ENCODE assay signal across 11 cellular contexts in genomic region chr17:76567634-76568432, GRCh38. TPM values are rescaled to one million over a fixed set of nuclear protein-coding genes. Genes with fewer than 3 reads are reported as not detected.
A peak's percentile ranks its signal among the peaks of the same experiment; 100 is the strongest.
DNase-seq lines count a peak whose midpoint lies in the region; ATAC-seq and TF ChIP-seq lines count a peak whose summit lies in the region.
"Had no signal": no experiment of that assay in that cellular context is flagged by ENCODE, and none has a peak within 500 bp of the region (broad histone marks: within the 10 kb centered on the region; RNA-seq: fewer than 3 reads in every experiment).

No MANE protein-coding gene starts in this region.

- H3K27me3 Mint-ChIP-seq in GM23338 (ENCODE audit: insufficient read depth, low read depth, poor library complexity): peaks cover 13% of the 10 kb centered on the region
- no peaks in the 10 kb centered on the region for H3K27me3 Mint-ChIP-seq in T-cell
- H3K27me3 Mint-ChIP-seq: activated CD4-positive, alpha-beta memory T cell treated with anti-CD3 and anti-CD28 coated beads, Interleukin-2, amount 10 ng/mL, durations not matched to agents 7 days and 5 days had no signal

- H3K79me2 ChIP-seq in GM23338 (replicated peaks; ENCODE audit: insufficient read depth): peaks cover 2% of the 10 kb centered on the region

- H2AFZ ChIP-seq in GM23338: no peak overlapping the region

- H3K36me3 Mint-ChIP-seq in GM23338 (ENCODE audit: low read depth) (peaks cover 42% of the 10 kb centered on the region), T-cell (peaks cover 21% of the 10 kb centered on the region)

- H3K4me3 Mint-ChIP-seq in GM23338 (no peak overlapping the region; the same call in 2 of the 3 replicates), T-cell (peak overlapping the region in 1 of 3 donors; percentile 12)
- H3K4me3 Mint-ChIP-seq: activated CD4-positive, alpha-beta memory T cell treated with anti-CD3 and anti-CD28 coated beads, Interleukin-2, amount 10 ng/mL, durations not matched to agents 7 days and 5 days had no signal

- H4K20me1 ChIP-seq in GM23338 (replicated peaks; ENCODE audit: insufficient read depth): peaks cover 15% of the 10 kb centered on the region

- POLR2A ChIA-PET in T-cell (lab: Charles Lee): interaction anchor here (0.5 kb wide), 2 partner anchors 21 to 155 kb away, joined by 4 read pairs; no protein-coding TSS in a partner anchor

- peak overlapping the region; percentile 75 for H3K4me2 ChIP-seq in GM23338

- TF ChIP-seq RAD21 in liver (IDR thresholded peaks at IDR 0.05): no peak

- H3K27ac ChIP-seq in GM23338 (ENCODE audit: low read depth): peak overlapping the region; percentile 86
- H3K27ac ChIP-seq in liver (ENCODE audit: low read depth in 1 of 2, low read length in 2 of 2): no peak overlapping the region
- H3K27ac ChIP-seq: uterus had no signal

- peak; percentile 24 for ATAC-seq in GM23338
- peak in 3 of 4 experiments; percentile 14 to 30 (median 17) for ATAC-seq in T-cell (replicated peaks in 1 of 4)
- ATAC-seq in HG03139 (IDR thresholded peaks at IDR 0.05; ENCODE audit: unreplicated experiment): no peak

- TF ChIP-seq CTCF in GM23338 (conservative IDR thresholded peaks at IDR 0.05; ENCODE audit: low read depth in 2 of 2) (no peak), liver (IDR thresholded peaks at IDR 0.05; ENCODE audit: low read depth, low read length, missing input control) (no peak)

- H3K9me3 Mint-ChIP-seq in GM23338 (no peaks in the 10 kb centered on the region), T-cell (no peaks in the 10 kb centered on the region)
- H3K9me3 Mint-ChIP-seq: activated CD4-positive, alpha-beta memory T cell treated with anti-CD3 and anti-CD28 coated beads, Interleukin-2, amount 10 ng/mL, durations not matched to agents 7 days and 5 days had no signal

- H3K9ac ChIP-seq in liver (ENCODE audit: low read depth in 1 of 2, low read length in 2 of 2): no peak overlapping the region

- H3F3A ChIP-seq in GM23338 (replicated peaks; ENCODE audit: low read depth): peaks cover 29% of the 10 kb centered on the region

- peaks cover 42% of the 10 kb centered on the region for H3K4me1 Mint-ChIP-seq in GM23338
- peaks cover 37 to 44% (median 37%) of the 10 kb centered on the region in 3 donors for H3K4me1 Mint-ChIP-seq in T-cell

- peaks cover 18% of the 10 kb centered on the region for H3K36me3 ChIP-seq in GM23338 (ENCODE audit: insufficient read depth)
- H3K36me3 ChIP-seq in liver (ENCODE audit: control insufficient read depth in 4 of 4, insufficient read depth in 3 of 4, low read depth in 1 of 4, low read length in 3 of 4): peaks cover 0 to 16% (median 7%) of the 10 kb centered on the region in 4 donors
- H3K36me3 ChIP-seq: uterus had no signal

- 0 out of 2 replicates have a peak overlapping the region, but pooled peaks have one; percentile 26 for H3K4me3 ChIP-seq in GM23338
- no peak overlapping the region for H3K4me3 ChIP-seq in liver (ENCODE audit: low read depth in 1 of 3, low read length in 3 of 3)
- H3K4me3 ChIP-seq: uterus had no signal

- 45% methylated on average over 14 of the region's 14 CpGs for WGBS in liver

- H3K9me2 ChIP-seq in GM23338 (ENCODE audit: insufficient read depth): no peaks in the 10 kb centered on the region

- DNase-seq in A172 (ENCODE audit: low spot score): peak; percentile 24
- peak; percentile 53 for DNase-seq in GM23338 (ENCODE audit: low spot score)
- DNase-seq in T-cell: peak in 7 of 34 experiments; percentile 15 to 39 (median 26)
- no peak for DNase-seq in activated CD4-positive, CD25-positive, alpha-beta regulatory T cell (lab: John Stamatoyannopoulos, UW)
- DNase-seq in activated CD4-positive, CD25-positive, alpha-beta regulatory T cell treated with anti-CD3 and anti-CD28 coated beads, Interleukin-2, amount 50 U/mL, for 72 hours: no peak
- DNase-seq in stimulated activated CD4-positive, alpha-beta T cell treated with anti-CD3 and anti-CD28 coated beads, Interleukin-12 subunit alpha, Interleukin-12 subunit beta, amount 100 ng/mL, for 4 hours: no peak
- DNase-seq: activated CD4-positive, alpha-beta memory T cell treated with anti-CD3 and anti-CD28 coated beads, Interleukin-2, amount 10 ng/mL, durations not matched to agents 7 days and 5 days; NCI-H446; uterus had no signal

- H3K4me1 ChIP-seq in GM23338 (ENCODE audit: insufficient read depth) (peaks cover 31% of the 10 kb centered on the region), liver (ENCODE audit: control insufficient read depth in 4 of 4, insufficient read depth in 4 of 4, low read length in 3 of 4) (peaks cover 0 to 12% (median 3%) of the 10 kb centered on the region in 4 donors)
- H3K4me1 ChIP-seq: uterus had no signal

- H3K27me3 ChIP-seq in GM23338 (ENCODE audit: insufficient read depth): no peaks in the 10 kb centered on the region
- H3K27me3 ChIP-seq in liver (ENCODE audit: control insufficient read depth in 4 of 4, insufficient read depth in 4 of 4, low read length in 3 of 4): no peaks in the 10 kb centered on the region
- H3K27me3 ChIP-seq: uterus had no signal

- CTCF ChIA-PET in T-cell (lab: Charles Lee): interaction anchor here (0.8 to 1.3 kb wide), 2 partner anchors 7 to 10 kb away, joined by 3 to 10 read pairs; no protein-coding TSS in a partner anchor

- no peaks in the 10 kb centered on the region for H3K9me3 ChIP-seq in liver (ENCODE audit: control insufficient read depth in 4 of 4, low read length in 3 of 4)
- H3K9me3 ChIP-seq: uterus had no signal

- H3K27ac Mint-ChIP-seq in GM23338: no peak overlapping the region
- H3K27ac Mint-ChIP-seq in T-cell: no peak overlapping the region

TF ChIP-seq in GM23338, 12 proteins besides CTCF, POLR2A, EP300 and RAD21:
- TF ChIP-seq POLR2AphosphoS5 (IDR thresholded peaks at IDR 0.05; ENCODE audit: low read depth) (peak; percentile 16), STAT1 (IDR thresholded peaks at IDR 0.05; ENCODE audit: unreplicated experiment) (no peak)

TF ChIP-seq in liver, 16 proteins besides CTCF, POLR2A, EP300 and RAD21:
- TF ChIP-seq FOXA1 (IDR thresholded peaks at IDR 0.05) (peak; percentile 8), SP1 (IDR thresholded peaks at IDR 0.05) (no peak), HNF4A (conservative IDR thresholded peaks at IDR 0.05) (peak; percentile 60 to 75), HNF4G (IDR thresholded peaks at IDR 0.05) (no peak), RXRA (IDR thresholded peaks at IDR 0.05) (peak; percentile 61 to 69), REST (IDR thresholded peaks at IDR 0.05) (no peak)

RNA-seq across cellular contexts. Expression of gene ST6GALNAC2, which starts 17.8 kb away (rescaled TPM):
- 5.1 and 6.8 TPM in 2 replicates for total RNA-seq in A172 (2014; rRNA removed; shearing (Covaris generic))
- 0.31 TPM in 1 of 2 replicates, not detected in the other for total RNA-seq in GM23338 (2014; rRNA removed; shearing (Covaris generic))
- polyA plus RNA-seq in GM23338 (2016; fragmentation: Nextera tagmentation; extraction: Ambion mirVana) (not detected in 2 replicates), liver (under 1 TPM; 0.52 to 0.90 TPM)
- total RNA-seq in T-cell (1 to 10 TPM in 3 of 5 donors, under 1 TPM in 2; 0.55 to 4.7 (median 2.1) TPM), liver (1 to 10 TPM; 1.3 to 2.6 TPM)

RNA-seq across cellular contexts. Expression of gene PRCD, which starts 28.0 kb away (rescaled TPM):
- not detected in 2 replicates for total RNA-seq in A172 (2014; rRNA removed; shearing (Covaris generic))
- total RNA-seq in GM23338 (2014; rRNA removed; shearing (Covaris generic)): 0.38 and 0.50 TPM in 2 replicates
- polyA plus RNA-seq in GM23338 (2016; fragmentation: Nextera tagmentation; extraction: Ambion mirVana) (1.6 and 2.5 TPM in 2 replicates), liver (under 1 TPM in 1 of 2 donors, not detected in 1; 0.63 TPM)
- total RNA-seq in T-cell (1 to 10 TPM in 2 of 5 donors, under 1 TPM in 3; 0.66 to 1.3 (median 0.92) TPM), liver (1 to 10 TPM in 1 of 2 donors, under 1 TPM in 1; 0.75 to 1.0 TPM)
- total RNA-seq: activated CD4-positive, alpha-beta memory T cell treated with anti-CD3 and anti-CD28 coated beads, Interleukin-2, amount 10 ng/mL, durations not matched to agents 7 days and 5 days had no signal

RNA-seq across cellular contexts. Expression of gene CYGB, which starts 30.3 kb away (rescaled TPM):
- total RNA-seq in A172 (2014; rRNA removed; shearing (Covaris generic)): 0.05 and 1.1 TPM in 2 replicates
- total RNA-seq in GM23338 (2014; rRNA removed; shearing (Covaris generic)): 1.7 and 2.1 TPM in 2 replicates
- polyA plus RNA-seq in GM23338 (2016; fragmentation: Nextera tagmentation; extraction: Ambion mirVana) (0.85 and 1.2 TPM in 2 replicates), liver (1 to 10 TPM in 1 of 2 donors, under 1 TPM in 1; 0.83 to 1.2 TPM)
- total RNA-seq in T-cell (under 1 TPM; 0.20 to 0.76 (median 0.65) TPM), liver (1 to 10 TPM; 1.6 to 7.8 TPM)
- total RNA-seq: activated CD4-positive, alpha-beta memory T cell treated with anti-CD3 and anti-CD28 coated beads, Interleukin-2, amount 10 ng/mL, durations not matched to agents 7 days and 5 days had no signal

Comparison
In these comparisons a context has a peak if more than half of its experiments do, and no peak if none do; other contexts are left out.
1. DNase-seq: peak in A172 (single experiment) and GM23338 (single experiment); none in activated CD4-positive, CD25-positive, alpha-beta regulatory T cell (0 of 4), activated CD4-positive, CD25-positive, alpha-beta regulatory T cell treated with anti-CD3 and anti-CD28 coated beads, Interleukin-2, amount 50 U/mL, for 72 hours (single experiment) and stimulated activated CD4-positive, alpha-beta T cell treated with anti-CD3 and anti-CD28 coated beads, Interleukin-12 subunit alpha, Interleukin-12 subunit beta, amount 100 ng/mL, for 4 hours (single experiment).